8 cellular contexts compared by ENCODE assay signal in the genomic region with DNA sequence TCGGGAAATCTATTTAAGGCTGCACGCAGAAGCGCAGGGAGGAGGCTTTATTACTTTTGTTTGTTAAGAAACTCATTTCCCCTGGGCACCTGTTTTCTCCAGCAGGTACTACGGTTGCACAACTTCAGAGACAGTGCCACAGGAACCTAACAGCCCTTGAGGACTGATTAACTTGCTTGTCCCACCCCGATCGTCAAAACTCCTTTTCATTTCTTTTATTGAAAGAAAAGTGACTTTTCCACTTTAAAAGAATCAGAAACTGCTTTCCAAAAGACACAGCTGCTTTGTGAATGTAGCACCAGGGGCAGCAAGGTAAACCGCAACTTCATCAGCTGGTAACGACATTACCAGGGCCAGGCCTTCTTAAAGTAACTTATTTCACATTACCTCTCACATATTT. TPM values are rescaled to one million over a fixed set of nuclear protein-coding genes. Genes with fewer than 3 reads are reported as not detected.
DNase-seq lines count a peak whose midpoint lies in the region; ATAC-seq and TF ChIP-seq lines count a peak whose summit lies in the region.

No MANE protein-coding gene starts in this region.

- H4K20me1 ChIP-seq in MM.1S (ENCODE audit: insufficient read depth, low read length) = peaks cover 15% of the 10 kb centered on the region

- H3K9me3 Mint-ChIP-seq in central memory CD8-positive, alpha-beta T cell = no peaks in the 10 kb centered on the region

- H3K4me1 ChIP-seq in MM.1S (ENCODE audit: low read length) = peaks cover 44% of the 10 kb centered on the region

- peak overlapping the region; percentile 88 for H3K4me3 Mint-ChIP-seq in central memory CD8-positive, alpha-beta T cell

- DNase-seq in ELR (ENCODE audit: low read depth) (peak; percentile 30), MM.1S (peak; percentile 74), myocyte (ENCODE audit: low read depth) (peak; percentile 45), NCI-H345 (lab: John Stamatoyannopoulos, UW) (no peak), activated gamma-delta T cell (lab: John Stamatoyannopoulos, UW) (no peak)
- DNase-seq in central memory CD8-positive, alpha-beta T cell (ENCODE audit: low spot score in 2 of 2) = no peak

- peak overlapping the region; percentile 99 for H3K4me3 ChIP-seq in MM.1S (ENCODE audit: low read length)

- TF ChIP-seq CTCF in MM.1S (IDR thresholded peaks at IDR 0.05; ENCODE audit: low read length) = no peak

- ATAC-seq in central memory CD8-positive, alpha-beta T cell (replicated peaks; ENCODE audit: extremely low read depth, poor library complexity, severe bottlenecking) = no peak
- no peak for ATAC-seq in GM21360 (IDR thresholded peaks at IDR 0.05; ENCODE audit: unreplicated experiment)
- ATAC-seq in GM19324 (IDR thresholded peaks at IDR 0.05; ENCODE audit: low FRiP score, unreplicated experiment) = no peak

- H3K9me2 ChIP-seq in MM.1S (replicated peaks; ENCODE audit: insufficient read depth, low read length) = no peaks in the 10 kb centered on the region

- peak overlapping the region; percentile 83 for H3K4me2 ChIP-seq in MM.1S (ENCODE audit: low read depth, low read length)

- peaks cover 33% of the 10 kb centered on the region for H3F3A ChIP-seq in MM.1S (ENCODE audit: insufficient read depth, low read length)

- peak overlapping the region; percentile 76 for H3K27ac Mint-ChIP-seq in central memory CD8-positive, alpha-beta T cell (ENCODE audit: low read depth)

- H3K27ac ChIP-seq in MM.1S (ENCODE audit: low read length) = peak overlapping the region; percentile 97

- peaks cover 60% of the 10 kb centered on the region for H3K4me1 Mint-ChIP-seq in central memory CD8-positive, alpha-beta T cell

- H3K36me3 ChIP-seq in MM.1S (replicated peaks; ENCODE audit: insufficient read depth, low read length) = peaks cover 18% of the 10 kb centered on the region; the same call in 1 of the 2 replicates

- peaks cover 21% of the 10 kb centered on the region for H3K36me3 Mint-ChIP-seq in central memory CD8-positive, alpha-beta T cell (ENCODE audit: insufficient read depth)

- H2AFZ ChIP-seq in MM.1S (ENCODE audit: low read length) = no peak overlapping the region

- no peaks in the 10 kb centered on the region for H3K27me3 Mint-ChIP-seq in central memory CD8-positive, alpha-beta T cell

- no peaks in the 10 kb centered on the region for H3K9me3 ChIP-seq in MM.1S (replicated peaks; ENCODE audit: insufficient read depth, low read length)

- H3K9ac ChIP-seq in MM.1S (ENCODE audit: low read length) = peak overlapping the region; percentile 98

- no peaks in the 10 kb centered on the region for H3K27me3 ChIP-seq in MM.1S (replicated peaks; ENCODE audit: insufficient read depth, low read length)

- peaks cover 63% of the 10 kb centered on the region for H3K79me2 ChIP-seq in MM.1S (ENCODE audit: low read length)

RNA-seq across cellular contexts. Expression of a gene that starts 1.5 kb away (rescaled TPM):
- total RNA-seq in myocyte = 1,506 and 1,796 TPM in 2 replicates
- 393 TPM for polyA plus RNA-seq in myocyte (2012)

Comparison
In these comparisons a context has a peak if more than half of its experiments do, and no peak if none do; other contexts are left out.
1. DNase-seq: peak in ELR (single experiment), MM.1S (single experiment) and myocyte (single experiment); none in central memory CD8-positive, alpha-beta T cell (0 of 2), NCI-H345 (single experiment) and activated gamma-delta T cell (single experiment).